ENCODE assay signal across 1 cellular context in genomic region chr2:200319587-200320337, GRCh38.
TF ChIP-seq lines count a peak whose summit lies in the region.

No MANE protein-coding gene starts in this region.

TF ChIP-seq in HepG2, 621 proteins besides CTCF, POLR2A, EP300 and RAD21 (continued from another document and continues in another):
- no peak for TF ChIP-seq ZNF646 (CRISPR knock-in tag; IDR thresholded peaks at IDR 0.05)
- TF ChIP-seq TRAFD1 (CRISPR knock-in tag; IDR thresholded peaks at IDR 0.05; ENCODE audit: borderline replicate concordance): no peak
- TF ChIP-seq ZNF792 (CRISPR knock-in tag; IDR thresholded peaks at IDR 0.05): 0 out of 2 replicates have a peak, but pooled peaks have one; percentile 32
- TF ChIP-seq ZBTB43 (CRISPR knock-in tag; conservative IDR thresholded peaks at IDR 0.05): peak; percentile 73; the same call in 1 of the 2 replicates
- TF ChIP-seq ZC3H4 (CRISPR knock-in tag; IDR thresholded peaks at IDR 0.05; ENCODE audit: borderline replicate concordance): no peak
- TF ChIP-seq FOXA3 (CRISPR knock-in tag; IDR thresholded peaks at IDR 0.05): peak; percentile 98
- peak; percentile 23; the same call in 1 of the 2 replicates for TF ChIP-seq IKZF5 (CRISPR knock-in tag; IDR thresholded peaks at IDR 0.05)
- no peak for TF ChIP-seq ZNF589 (CRISPR knock-in tag; conservative IDR thresholded peaks at IDR 0.05)
- peak; percentile 87 for TF ChIP-seq NCOA2 (CRISPR knock-in tag; IDR thresholded peaks at IDR 0.05)
- TF ChIP-seq ZNF790 (CRISPR knock-in tag; IDR thresholded peaks at IDR 0.05; ENCODE audit: borderline replicate concordance): no peak
- TF ChIP-seq ZNF83 (CRISPR knock-in tag; IDR thresholded peaks at IDR 0.05; ENCODE audit: borderline replicate concordance): no peak
- no peak for TF ChIP-seq RBM22 (optimal IDR thresholded peaks at IDR 0.05; ENCODE audit: low read length)
- TF ChIP-seq FOXJ3 (CRISPR knock-in tag; IDR thresholded peaks at IDR 0.05; ENCODE audit: borderline replicate concordance): peak; percentile 85; the same call in 1 of the 2 replicates
- no peak for TF ChIP-seq ZNF225 (CRISPR knock-in tag; IDR thresholded peaks at IDR 0.05)
- TF ChIP-seq CEBPG (CRISPR knock-in tag; IDR thresholded peaks at IDR 0.05): peak; percentile 88
- TF ChIP-seq ESRRA (CRISPR knock-in tag; IDR thresholded peaks at IDR 0.05; ENCODE audit: low read depth): no peak
- peak; percentile 82 for TF ChIP-seq HNF1A (IDR thresholded peaks at IDR 0.05; ENCODE audit: low read depth)
- TF ChIP-seq HNF1A (CRISPR knock-in tag; IDR thresholded peaks at IDR 0.05; ENCODE audit: borderline replicate concordance): peak; percentile 72; the same call in 1 of the 2 replicates
- TF ChIP-seq HIC2 (CRISPR knock-in tag; IDR thresholded peaks at IDR 0.05; ENCODE audit: low read depth): no peak
- TF ChIP-seq PCBP1 (IDR thresholded peaks at IDR 0.05; ENCODE audit: borderline replicate concordance, low read depth, low read length): no peak
- TF ChIP-seq SIX4 (CRISPR knock-in tag; IDR thresholded peaks at IDR 0.05): peak; percentile 82
- TF ChIP-seq ZNF543 (CRISPR knock-in tag; IDR thresholded peaks at IDR 0.05): no peak
- no peak for TF ChIP-seq TMF1 (CRISPR knock-in tag; IDR thresholded peaks at IDR 0.05; ENCODE audit: low read depth)
- TF ChIP-seq ZNF274 (CRISPR knock-in tag; IDR thresholded peaks at IDR 0.05): no peak
- TF ChIP-seq HDAC6 (IDR thresholded peaks at IDR 0.05; ENCODE audit: low read depth, low read length): no peak
- no peak for TF ChIP-seq MXD4 (CRISPR knock-in tag; IDR thresholded peaks at IDR 0.05)
- no peak for TF ChIP-seq MIER2 (CRISPR knock-in tag; IDR thresholded peaks at IDR 0.05)
- no peak; the same call in 1 of the 2 replicates for TF ChIP-seq ZNF382 (CRISPR knock-in tag; IDR thresholded peaks at IDR 0.05; ENCODE audit: borderline replicate concordance)
- TF ChIP-seq ZNF3 (CRISPR knock-in tag; IDR thresholded peaks at IDR 0.05): no peak
- TF ChIP-seq HNRNPL (IDR thresholded peaks at IDR 0.05; ENCODE audit: low read depth, low read length): no peak
- no peak for TF ChIP-seq FIP1L1 (IDR thresholded peaks at IDR 0.05; ENCODE audit: borderline replicate concordance, insufficient read depth, low read depth, low read length)
- no peak for TF ChIP-seq FOXM1 (CRISPR knock-in tag; IDR thresholded peaks at IDR 0.05)
- TF ChIP-seq NR2F2 (IDR thresholded peaks at IDR 0.05; ENCODE audit: borderline replicate concordance, low read depth): 0 out of 2 replicates have a peak, but pooled peaks have one; percentile 41
- no peak for TF ChIP-seq LCORL (IDR thresholded peaks at IDR 0.05)
- no peak for TF ChIP-seq LCORL (CRISPR knock-in tag; IDR thresholded peaks at IDR 0.05)
- TF ChIP-seq PHF20 (CRISPR knock-in tag; IDR thresholded peaks at IDR 0.05): no peak
- no peak for TF ChIP-seq ZNF713 (CRISPR knock-in tag; IDR thresholded peaks at IDR 0.05)
- TF ChIP-seq TERF1 (CRISPR knock-in tag; IDR thresholded peaks at IDR 0.05): no peak
- TF ChIP-seq FOXO1 (CRISPR knock-in tag; IDR thresholded peaks at IDR 0.05): peak; percentile 37; the same call in 1 of the 2 replicates
- no peak for TF ChIP-seq JARID2 (CRISPR knock-in tag; IDR thresholded peaks at IDR 0.05; ENCODE audit: insufficient replicate concordance)
- TF ChIP-seq RFX1 (IDR thresholded peaks at IDR 0.05): no peak
- no peak for TF ChIP-seq DNMT1 (CRISPR knock-in tag; IDR thresholded peaks at IDR 0.05)
- no peak for TF ChIP-seq NR0B2 (CRISPR knock-in tag; IDR thresholded peaks at IDR 0.05)
- TF ChIP-seq ZNF768 (CRISPR knock-in tag; IDR thresholded peaks at IDR 0.05): no peak
- peak; percentile 11; the same call in 1 of the 2 replicates for TF ChIP-seq DRAP1 (CRISPR knock-in tag; IDR thresholded peaks at IDR 0.05)
- TF ChIP-seq ZNF207 (IDR thresholded peaks at IDR 0.05; ENCODE audit: borderline replicate concordance): no peak
- no peak for TF ChIP-seq TBX2 (CRISPR knock-in tag; IDR thresholded peaks at IDR 0.05; ENCODE audit: borderline replicate concordance)
